Comparison of ENCODE assay signal across 18 cellular contexts in genomic region chr2:239532305-239532649, GRCh38.
"Had no signal": no experiment of that assay in that cellular context is flagged by ENCODE, and none has a peak within 500 bp of the region (broad histone marks: within the 10 kb centered on the region; RNA-seq: fewer than 3 reads in every experiment).

No MANE protein-coding gene starts in this region.

- ATAC-seq: activated T-cell treated with anti-CD3 and anti-CD28 coated beads, Interleukin-2, amount 50 U/mL, for 72 hours; WTC11 had no signal

- DNase-seq: activated CD4-positive, alpha-beta T cell treated with anti-CD3 and anti-CD28 coated beads for 1 hour; activated CD4-positive, alpha-beta T cell treated with anti-CD3 and anti-CD28 coated beads, Interleukin-2, amount 10 ng/mL, durations not matched to agents 24 days and 14 days; activated CD4-positive, alpha-beta T cell treated with anti-CD3 and anti-CD28 coated beads, Interleukin-2, amount 50 U/mL, for 48 hours; activated naive CD4-positive, alpha-beta T cell treated with anti-CD3 and anti-CD28 coated beads, Interleukin-2, amount 50 U/mL, for 16 hours; activated naive CD8-positive, alpha-beta T cell treated with anti-CD3 and anti-CD28 coated beads, Interleukin-2, amount 10 ng/mL, durations not matched to agents 7 days and 5 days; activated T-cell treated with anti-CD3 and anti-CD28 coated beads, Interleukin-2, amount 50 U/mL, for 72 hours; anterior cingulate cortex; caudate nucleus; Kasumi-1; NCI-H1105 treated with DMSO at 0.1 percent for 48 hours; NCI-H1436 treated with DMSO at 0.1 percent for 48 hours; NCI-H187; NCI-H2081; NCI-H446 had no signal

- H3K4me1 ChIP-seq: adrenal gland, Peyer's patch had no signal

- H3K4me3 ChIP-seq: adrenal gland, Peyer's patch had no signal

- H3K27ac ChIP-seq: adrenal gland, Peyer's patch, RWPE1 had no signal

- H3K27me3 ChIP-seq: adrenal gland, Peyer's patch had no signal

- H3K36me3 ChIP-seq: adrenal gland, Peyer's patch had no signal
